In the genomic region with DNA sequence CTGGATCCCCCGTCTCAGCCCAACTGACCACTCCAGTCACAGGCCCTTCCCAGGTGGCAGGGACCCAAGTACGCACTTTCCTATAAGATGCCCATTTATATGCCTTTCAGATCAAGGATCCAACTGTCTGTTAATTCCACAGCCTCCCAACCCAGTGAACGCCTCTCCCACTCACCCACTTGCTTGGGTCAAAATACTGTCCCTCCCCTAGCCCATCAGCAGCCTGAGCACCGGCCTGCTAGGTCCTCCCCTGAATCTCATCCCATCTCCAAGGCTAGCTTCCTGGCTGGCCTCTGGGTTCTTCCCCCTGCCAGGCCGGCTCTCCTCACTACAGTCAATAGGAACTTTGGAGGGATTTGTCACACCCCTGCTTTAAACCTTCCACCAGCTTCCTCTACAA, we compare ENCODE assay signal across 14 cellular contexts. TPM values are rescaled to one million over a fixed set of nuclear protein-coding genes. Genes with fewer than 3 reads are reported as not detected.
A peak's percentile ranks its signal among the peaks of the same experiment; 100 is the strongest.
DNase-seq lines count a peak whose midpoint lies in the region; ATAC-seq, FAIRE-seq and TF ChIP-seq lines count a peak whose summit lies in the region.
"Had no signal": no experiment of that assay in that cellular context is flagged by ENCODE, and none has a peak within 500 bp of the region (broad histone marks: within the 10 kb centered on the region; RNA-seq: fewer than 3 reads in every experiment).

No MANE protein-coding gene starts in this region.

- H3K4me1 Mint-ChIP-seq in activated naive CD4-positive, alpha-beta T cell treated with anti-CD3 and anti-CD28 coated beads for 36 hours (ENCODE audit: low read depth): peaks cover 27% of the 10 kb centered on the region
- peaks cover 37% of the 10 kb centered on the region for H3K4me1 Mint-ChIP-seq in stimulated activated effector memory CD8-positive, alpha-beta T cell treated with anti-CD3 and anti-CD28 coated beads, Interleukin-12 subunit alpha, Interleukin-12 subunit beta, amount 100 ng/mL, for 72 hours

- H3K27ac Mint-ChIP-seq in activated naive CD4-positive, alpha-beta T cell treated with anti-CD3 and anti-CD28 coated beads for 36 hours: peak overlapping the region; percentile 52
- peak overlapping the region; percentile 99 for H3K27ac Mint-ChIP-seq in stimulated activated effector memory CD8-positive, alpha-beta T cell treated with anti-CD3 and anti-CD28 coated beads, Interleukin-12 subunit alpha, Interleukin-12 subunit beta, amount 100 ng/mL, for 72 hours

- no peak for TF ChIP-seq CTCF in fibroblast of lung (conservative IDR thresholded peaks at IDR 0.05 in 1 of 2, IDR thresholded peaks at IDR 0.05 in 1 of 2; ENCODE audit: low read depth in 1 of 2, low read length in 2 of 2)

- no peak overlapping the region for H2AFZ ChIP-seq in fibroblast of lung (ENCODE audit: low read length)

- H3K36me3 ChIP-seq in SJCRH30: peaks cover 49% of the 10 kb centered on the region
- peaks cover 17% of the 10 kb centered on the region for H3K36me3 ChIP-seq in fibroblast of lung (ENCODE audit: control insufficient read depth, insufficient read depth, low read length)

- no peak for TF ChIP-seq POLR2A in GM12892 (IDR thresholded peaks at IDR 0.05; ENCODE audit: low read depth, low read length)

- ATAC-seq in stimulated activated effector memory CD8-positive, alpha-beta T cell treated with anti-CD3 and anti-CD28 coated beads, Interleukin-12 subunit alpha, Interleukin-12 subunit beta, amount 100 ng/mL, for 72 hours: no peak
- ATAC-seq: body of pancreas had no signal

- FAIRE-seq in GM12892 (lab: Jason Lieb, UNC): no peak
- FAIRE-seq: small intestine had no signal

- peaks cover 4% of the 10 kb centered on the region for H3K9me3 Mint-ChIP-seq in activated naive CD4-positive, alpha-beta T cell treated with anti-CD3 and anti-CD28 coated beads for 36 hours
- H3K9me3 Mint-ChIP-seq in stimulated activated effector memory CD8-positive, alpha-beta T cell treated with anti-CD3 and anti-CD28 coated beads, Interleukin-12 subunit alpha, Interleukin-12 subunit beta, amount 100 ng/mL, for 72 hours: no peaks in the 10 kb centered on the region

- no peaks in the 10 kb centered on the region for H3K27me3 Mint-ChIP-seq in activated naive CD4-positive, alpha-beta T cell treated with anti-CD3 and anti-CD28 coated beads for 36 hours (ENCODE audit: low read depth)

- peaks cover 2% of the 10 kb centered on the region for H4K20me1 ChIP-seq in fibroblast of lung (ENCODE audit: control insufficient read depth, extremely low read depth, insufficient read depth, low read length)

- H3K4me3 Mint-ChIP-seq in activated naive CD4-positive, alpha-beta T cell treated with anti-CD3 and anti-CD28 coated beads for 36 hours: peak overlapping the region; percentile 93
- H3K4me3 Mint-ChIP-seq in stimulated activated effector memory CD8-positive, alpha-beta T cell treated with anti-CD3 and anti-CD28 coated beads, Interleukin-12 subunit alpha, Interleukin-12 subunit beta, amount 100 ng/mL, for 72 hours: peak overlapping the region; percentile 87

- CTCF ChIA-PET in activated naive CD4-positive, alpha-beta T cell treated with anti-CD3 and anti-CD28 coated beads for 36 hours (lab: Charles Lee): interaction anchor here (0.8 kb wide), 1 partner anchor 13 kb away, joined by 3 read pairs; no protein-coding TSS in a partner anchor

- H3K4me2 ChIP-seq in fibroblast of lung (ENCODE audit: extremely low read depth, insufficient read depth, low read length): peak overlapping the region; percentile 100

- peaks cover 3% of the 10 kb centered on the region; the same call in 1 of the 2 replicates for H3K4me1 ChIP-seq in SJCRH30
- H3K4me1 ChIP-seq in fibroblast of lung (ENCODE audit: control insufficient read depth, extremely low read depth, insufficient read depth, low read length): peaks cover 19% of the 10 kb centered on the region

- H3K36me3 Mint-ChIP-seq in activated naive CD4-positive, alpha-beta T cell treated with anti-CD3 and anti-CD28 coated beads for 36 hours (ENCODE audit: low read depth): peaks cover 55% of the 10 kb centered on the region
- H3K36me3 Mint-ChIP-seq in stimulated activated effector memory CD8-positive, alpha-beta T cell treated with anti-CD3 and anti-CD28 coated beads, Interleukin-12 subunit alpha, Interleukin-12 subunit beta, amount 100 ng/mL, for 72 hours: peaks cover 77% of the 10 kb centered on the region

- intact Hi-C loops in activated naive CD4-positive, alpha-beta T cell treated with anti-CD3 and anti-CD28 coated beads for 36 hours (cut with micrococcal nuclease): loop anchor here (5.0 kb wide), 3 partner anchors 103 to 1268 kb away; a partner anchor contains a TSS
- intact Hi-C loops in head of caudate nucleus (cut with DNase I): no loop called here

- H3K9me3 ChIP-seq in SJCRH30 (replicated peaks): 0 out of 2 replicates have a peak, but pooled peaks cover 4% of the 10 kb centered on the region
- no peaks in the 10 kb centered on the region for H3K9me3 ChIP-seq in fibroblast of lung (ENCODE audit: control insufficient read depth, insufficient read depth, low read depth, low read length)
- H3K9me3 ChIP-seq: body of pancreas had no signal

- H3K79me2 ChIP-seq in fibroblast of lung (ENCODE audit: control insufficient read depth, insufficient read depth, low read length): peaks cover 38% of the 10 kb centered on the region

- no peak for DNase-seq in activated naive CD4-positive, alpha-beta T cell treated with anti-CD3 and anti-CD28 coated beads for 36 hours
- DNase-seq in activated naive CD4-positive, alpha-beta T cell (lab: John Stamatoyannopoulos, UW): no peak
- DNase-seq in SJCRH30 (no peak), fibroblast of lung (ENCODE audit: low read depth in 2 of 2) (no peak), head of caudate nucleus (no peak), GM12892 (ENCODE audit: insufficient read length) (no peak), NCI-H510A (lab: John Stamatoyannopoulos, UW) (no peak)
- DNase-seq in stimulated activated effector memory CD8-positive, alpha-beta T cell treated with anti-CD3 and anti-CD28 coated beads, Interleukin-12 subunit alpha, Interleukin-12 subunit beta, amount 100 ng/mL, for 72 hours (ENCODE audit: low spot score in 2 of 2): no peak
- DNase-seq: body of pancreas, COR-L47, NCI-H1694 treated with DMSO at 0.1 percent for 48 hours, small intestine had no signal

- H3K9ac ChIP-seq in fibroblast of lung (ENCODE audit: insufficient read depth, low read length): no peak overlapping the region

- H3K4me3 ChIP-seq in SJCRH30 (peak overlapping the region; percentile 95), fibroblast of lung (replicated peaks in 1 of 4; ENCODE audit: control extremely low read depth in 1 of 4, insufficient read depth in 1 of 4, low read depth in 3 of 4, low read length in 4 of 4) (peak overlapping the region; percentile 71 to 92 (median 81))
- H3K4me3 ChIP-seq: body of pancreas had no signal

- H3K27me3 ChIP-seq in SJCRH30: no peaks in the 10 kb centered on the region
- H3K27me3 ChIP-seq in fibroblast of lung (ENCODE audit: control insufficient read depth, insufficient read depth, low read length): no peaks in the 10 kb centered on the region
- H3K27me3 ChIP-seq: body of pancreas had no signal

- H3K27ac ChIP-seq in SJCRH30 (no peak overlapping the region), fibroblast of lung (ENCODE audit: insufficient read depth, low read length) (peak overlapping the region; percentile 98)
- H3K27ac ChIP-seq: body of pancreas had no signal

RNA-seq across cellular contexts. Expression of a gene that starts 1.9 kb away (rescaled TPM):
- 100 to 1,000 TPM; 294 to 307 TPM for total RNA-seq in activated naive CD4-positive, alpha-beta T cell treated with anti-CD3 and anti-CD28 coated beads for 36 hours
- 509 and 566 TPM in 2 replicates for total RNA-seq in SJCRH30 (2014; rRNA removed; shearing (Covaris generic))
- total RNA-seq in fibroblast of lung: 37.5 and 41.0 TPM in 2 replicates
- 25.4 and 74.6 TPM in 2 replicates for polyA plus RNA-seq in fibroblast of lung
- 34.8 and 92.1 TPM in 2 replicates for polyA plus RNA-seq in fibroblast of lung (2012)
- 93.5 and 271 TPM in 2 replicates for polyA minus RNA-seq in fibroblast of lung (ENCODE audit: low replicate concordance)
- 41.1 TPM for polyA plus RNA-seq in GM12892 (2012; ENCODE audit: missing spikeins)

RNA-seq across cellular contexts. Expression of a gene that starts 19.9 kb away (rescaled TPM):
- 1,000 to 10,000 TPM; 3,327 to 3,354 TPM for total RNA-seq in activated naive CD4-positive, alpha-beta T cell treated with anti-CD3 and anti-CD28 coated beads for 36 hours
- total RNA-seq in SJCRH30 (2014; rRNA removed; shearing (Covaris generic)): 612 and 617 TPM in 2 replicates
- 146 and 168 TPM in 2 replicates for total RNA-seq in fibroblast of lung
- 548 and 665 TPM in 2 replicates for polyA plus RNA-seq in fibroblast of lung
- 2,843 and 2,858 TPM in 2 replicates for polyA plus RNA-seq in fibroblast of lung (2012)
- 715 and 824 TPM in 2 replicates for polyA minus RNA-seq in fibroblast of lung (ENCODE audit: low replicate concordance)
- polyA plus RNA-seq in GM12892 (2012; ENCODE audit: missing spikeins): 1,315 TPM

RNA-seq across cellular contexts. Expression of a gene that starts 21.5 kb away (rescaled TPM):
- total RNA-seq in activated naive CD4-positive, alpha-beta T cell treated with anti-CD3 and anti-CD28 coated beads for 36 hours: 10 to 100 TPM in 1 of 2 experiments, 1 to 10 TPM in 1; 9.9 to 10.2 TPM
- 0.14 and 0.25 TPM in 2 replicates for total RNA-seq in SJCRH30 (2014; rRNA removed; shearing (Covaris generic))
- 0.26 and 0.33 TPM in 2 replicates for total RNA-seq in fibroblast of lung
- not detected in 2 replicates for polyA plus RNA-seq in fibroblast of lung
- 0.15 TPM in 1 of 2 replicates, not detected in the other for polyA plus RNA-seq in fibroblast of lung (2012)
- not detected in 2 replicates for polyA minus RNA-seq in fibroblast of lung (ENCODE audit: low replicate concordance)
- polyA plus RNA-seq in GM12892 (2012; ENCODE audit: missing spikeins): not detected
- total RNA-seq: temporal lobe had no signal

RNA-seq across cellular contexts. Expression of a gene that starts 29.0 kb away (rescaled TPM):
- not detected for total RNA-seq in activated naive CD4-positive, alpha-beta T cell treated with anti-CD3 and anti-CD28 coated beads for 36 hours
- not detected in 2 replicates for total RNA-seq in SJCRH30 (2014; rRNA removed; shearing (Covaris generic))
- not detected in 2 replicates for total RNA-seq in fibroblast of lung
- polyA plus RNA-seq in fibroblast of lung: 0.14 TPM in 1 of 2 replicates, not detected in the other
- not detected in 2 replicates for polyA plus RNA-seq in fibroblast of lung (2012)
- not detected in 2 replicates for polyA minus RNA-seq in fibroblast of lung (ENCODE audit: low replicate concordance)
- polyA plus RNA-seq in GM12892 (2012; ENCODE audit: missing spikeins): not detected
- total RNA-seq: body of pancreas; T-helper 2 cell treated with Interferon-gamma antibody and Interleukin-4, amounts not matched to agents 100 ng/mL and 5 ng/mL, for 36 hours had no signal

RNA-seq across cellular contexts. Expression of a gene that starts 35.4 kb away (rescaled TPM):
- total RNA-seq in activated naive CD4-positive, alpha-beta T cell treated with anti-CD3 and anti-CD28 coated beads for 36 hours: not detected
- total RNA-seq in SJCRH30 (2014; rRNA removed; shearing (Covaris generic)): 16.7 and 17.8 TPM in 2 replicates
- total RNA-seq in fibroblast of lung: 0.66 and 1.0 TPM in 2 replicates
- 1.2 and 1.3 TPM in 2 replicates for polyA plus RNA-seq in fibroblast of lung
- polyA plus RNA-seq in fibroblast of lung (2012): 1.9 and 2.2 TPM in 2 replicates
- polyA minus RNA-seq in fibroblast of lung (ENCODE audit: low replicate concordance): 0.96 and 1.1 TPM in 2 replicates
- 0.17 TPM for polyA plus RNA-seq in GM12892 (2012; ENCODE audit: missing spikeins)
- total RNA-seq: body of pancreas had no signal
